In genomic region chr13:83780201-83780600, GRCh38 we compare ENCODE assay signal across 9 cellular contexts.
DNase-seq lines count a peak whose midpoint lies in the region; ATAC-seq and TF ChIP-seq lines count a peak whose summit lies in the region.
"Had no signal": no experiment of that assay in that cellular context is flagged by ENCODE, and none has a peak within 500 bp of the region (broad histone marks: within the 10 kb centered on the region; RNA-seq: fewer than 3 reads in every experiment).

No MANE protein-coding gene starts in this region.

- H3K4me1 Mint-ChIP-seq in activated CD4-positive, alpha-beta memory T cell treated with anti-CD3 and anti-CD28 coated beads, Interleukin-2, amount 10 ng/mL, durations not matched to agents 7 days and 5 days: no peaks in the 10 kb centered on the region

- no peaks in the 10 kb centered on the region for H3K9me3 Mint-ChIP-seq in activated CD4-positive, alpha-beta memory T cell treated with anti-CD3 and anti-CD28 coated beads, Interleukin-2, amount 10 ng/mL, durations not matched to agents 7 days and 5 days

- H3K36me3 ChIP-seq in left lung: no peaks in the 10 kb centered on the region

- peaks cover 0 to 10% of the 10 kb centered on the region in 2 donors for H3K9me3 ChIP-seq in left lung

- TF ChIP-seq CTCF in GM12872 (IDR thresholded peaks at IDR 0.05; ENCODE audit: insufficient read depth, low read depth, low read length) (peak; percentile 32; the same call in 1 of the 3 replicates), WI38 (IDR thresholded peaks at IDR 0.05; ENCODE audit: low read depth, low read length) (peak; percentile 36; the same call in 1 of the 2 replicates), left lung (IDR thresholded peaks at IDR 0.05) (no peak)

- no peaks in the 10 kb centered on the region for H3K27me3 ChIP-seq in left lung

- CTCF ChIA-PET in activated CD4-positive, alpha-beta memory T cell treated with anti-CD3 and anti-CD28 coated beads, Interleukin-2, amount 10 ng/mL, durations not matched to agents 7 days and 5 days (lab: Charles Lee): interaction anchor here (1.5 kb wide), 1 partner anchor 12 kb away, joined by 4 read pairs; no protein-coding TSS in a partner anchor

- intact Hi-C loops in left lung (cut with DNase I): no loop called here

- H3K4me3 ChIP-seq in WI38 (ENCODE audit: low read depth, low read length) (no peak overlapping the region), left lung (no peak overlapping the region)

- ATAC-seq in left lung: peak; percentile 57
- ATAC-seq in GM19035 (IDR thresholded peaks at IDR 0.05; ENCODE audit: unreplicated experiment): no peak

- no peaks in the 10 kb centered on the region for H3K4me1 ChIP-seq in left lung

- no peaks in the 10 kb centered on the region for H3K27me3 Mint-ChIP-seq in activated CD4-positive, alpha-beta memory T cell treated with anti-CD3 and anti-CD28 coated beads, Interleukin-2, amount 10 ng/mL, durations not matched to agents 7 days and 5 days

- POLR2A ChIA-PET in activated CD4-positive, alpha-beta memory T cell treated with anti-CD3 and anti-CD28 coated beads, Interleukin-2, amount 10 ng/mL, durations not matched to agents 7 days and 5 days (lab: Charles Lee): no interaction called here

- H3K27ac Mint-ChIP-seq in activated CD4-positive, alpha-beta memory T cell treated with anti-CD3 and anti-CD28 coated beads, Interleukin-2, amount 10 ng/mL, durations not matched to agents 7 days and 5 days: no peak overlapping the region

- H3K36me3 Mint-ChIP-seq in activated CD4-positive, alpha-beta memory T cell treated with anti-CD3 and anti-CD28 coated beads, Interleukin-2, amount 10 ng/mL, durations not matched to agents 7 days and 5 days (ENCODE audit: low read depth): no peaks in the 10 kb centered on the region

- H3K27ac ChIP-seq in left lung: no peak overlapping the region

- no peak overlapping the region for H3K4me3 Mint-ChIP-seq in activated CD4-positive, alpha-beta memory T cell treated with anti-CD3 and anti-CD28 coated beads, Interleukin-2, amount 10 ng/mL, durations not matched to agents 7 days and 5 days

- DNase-seq in HuH-7 (ENCODE audit: low spot score): peak; percentile 1
- no peak for DNase-seq in left lung
- no peak for DNase-seq in activated CD4-positive, alpha-beta T cell treated with anti-CD3 and anti-CD28 coated beads, Interleukin-2, amount 50 U/mL, for 1 hour
- no peak for DNase-seq in globus pallidus (ENCODE audit: low spot score)
- DNase-seq in activated CD4-positive, alpha-beta memory T cell treated with anti-CD3 and anti-CD28 coated beads, Interleukin-2, amount 10 ng/mL, durations not matched to agents 7 days and 5 days: no peak
- DNase-seq: activated CD4-positive, CD25-positive, alpha-beta regulatory T cell had no signal

Comparison
In these comparisons a context has a peak if more than half of its experiments do, and no peak if none do; other contexts are left out.
1. CTCF ChIP-seq: peak in GM12872 (single experiment) and WI38 (single experiment); none in left lung (0 of 2).